13 cellular contexts compared by ENCODE assay signal in the genomic region with DNA sequence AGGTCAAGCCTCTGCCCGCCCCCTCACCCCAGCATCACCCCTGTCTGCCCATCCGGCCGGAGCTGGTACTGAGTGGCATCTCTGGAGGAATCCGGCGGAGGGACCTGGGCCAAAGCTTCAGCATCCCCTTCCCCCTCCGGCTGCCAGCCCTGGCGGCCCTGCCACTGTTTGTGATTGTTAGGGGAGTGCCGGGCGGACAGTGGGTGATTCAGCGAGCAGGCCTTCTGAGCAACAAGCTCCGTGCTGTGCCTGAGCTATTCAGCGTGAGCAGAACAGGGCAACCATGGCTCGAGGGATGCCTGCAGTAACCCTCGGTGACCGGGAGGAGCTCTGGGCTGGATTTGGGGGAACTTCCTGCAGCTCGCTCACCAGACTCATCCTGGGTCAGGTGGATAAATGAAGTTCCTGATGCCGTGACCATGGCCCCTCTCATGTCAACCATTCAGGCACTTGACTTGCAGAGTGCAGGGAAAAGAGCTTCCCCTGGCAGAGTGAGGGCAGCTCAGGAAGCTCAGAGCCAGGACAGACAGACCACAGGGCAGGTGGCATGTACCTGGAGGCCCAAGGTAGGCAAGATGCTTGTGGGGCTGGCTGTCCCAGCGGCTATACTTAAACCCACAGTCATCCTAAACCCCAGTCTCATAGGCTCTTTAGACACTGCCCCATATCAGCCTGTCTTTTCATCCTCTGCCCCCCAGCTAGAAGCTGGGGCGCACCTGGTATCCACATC. TPM values are rescaled to one million over a fixed set of nuclear protein-coding genes. Genes with fewer than 3 reads are reported as not detected.
DNase-seq lines count a peak whose midpoint lies in the region; ATAC-seq, FAIRE-seq and TF ChIP-seq lines count a peak whose summit lies in the region.
"Had no signal": no experiment of that assay in that cellular context is flagged by ENCODE, and none has a peak within 500 bp of the region (broad histone marks: within the 10 kb centered on the region; RNA-seq: fewer than 3 reads in every experiment).

No MANE protein-coding gene starts in this region.

- no peak for DNase-seq in AG10803 (ENCODE audit: low read depth)
- peak in 2 of 3 donors; percentile 43 to 44 for DNase-seq in Peyer's patch
- no peak for DNase-seq in H1 (ENCODE audit: low read depth in 1 of 2, low spot score in 2 of 2)
- peak in 55 of 56 donors; percentile 22 to 99 (median 92) for DNase-seq in nucleus accumbens (lab: John Stamatoyannopoulos, UW)
- no peak for DNase-seq in NCI-H1105 treated with DMSO at 0.1 percent for 48 hours (lab: John Stamatoyannopoulos, UW)
- DNase-seq in activated CD8-positive, alpha-beta memory T cell treated with anti-CD3 and anti-CD28 coated beads, Interleukin-2, amount 50 U/mL, for 48 hours, result no peak
- DNase-seq: activated CD4-positive, alpha-beta T cell treated with anti-CD3 and anti-CD28 coated beads for 48 hours; left lung; upper lobe of right lung had no signal

- no peak overlapping the region for H2AK5ac ChIP-seq in H1 (ENCODE audit: low read depth, low read length)

- no peak for TF ChIP-seq EP300 in H1 (IDR thresholded peaks at IDR 0.05; ENCODE audit: borderline replicate concordance in 1 of 2, low read depth in 2 of 2, low read length in 2 of 2)

- H3K27me3 ChIP-seq in Peyer's patch (no peaks in the 10 kb centered on the region), H1 (replicated peaks in 1 of 4; ENCODE audit: control insufficient read depth in 3 of 4, extremely low read depth in 1 of 4, insufficient read depth in 3 of 4, low read length in 3 of 4) (no peaks in the 10 kb centered on the region)
- H3K27me3 ChIP-seq: upper lobe of right lung had no signal

- H4K20me1 ChIP-seq in H1 (replicated peaks in 1 of 2; ENCODE audit: control insufficient read depth in 1 of 2, insufficient read depth in 2 of 2, low read length in 2 of 2), result no peaks in the 10 kb centered on the region

- H3K23me2 ChIP-seq in H1 (ENCODE audit: low read depth, low read length), result no peaks in the 10 kb centered on the region; the same call in 1 of the 2 replicates

- no peak for TF ChIP-seq RAD21 in H1 (IDR thresholded peaks at IDR 0.05 in 1 of 2, conservative IDR thresholded peaks at IDR 0.05 in 1 of 2; ENCODE audit: low read depth in 2 of 2, low read length in 2 of 2)

- H2BK120ac ChIP-seq in H1 (replicated peaks; ENCODE audit: low read depth, low read length), result no peak overlapping the region

- POLR2A ChIA-PET in H1 (lab: Charles Lee; ENCODE audit: partially characterized antibody), result interaction anchor here (0.9 to 1.7 kb wide), 4 partner anchors 9 to 17 kb away, joined by 3 to 7 read pairs (median 3); no protein-coding TSS in a partner anchor

- H3K27ac ChIP-seq in Peyer's patch, result peak overlapping the region in 3 of 4 donors; percentile 73 to 92 (median 82)
- H3K27ac ChIP-seq in H1 (ENCODE audit: low read depth, low read length), result no peak overlapping the region
- H3K27ac ChIP-seq: KMS-11, left lung, upper lobe of right lung had no signal

- no peak overlapping the region for H2BK5ac ChIP-seq in H1 (ENCODE audit: low read depth, low read length)

- H2AFZ ChIP-seq in H1 (ENCODE audit: low read length), result no peak overlapping the region

- TF ChIP-seq CTCF in AG10803 (conservative IDR thresholded peaks at IDR 0.05; ENCODE audit: low read length), result peak; percentile 10; the same call in 1 of the 2 replicates
- no peak for TF ChIP-seq CTCF in Peyer's patch (IDR thresholded peaks at IDR 0.05)
- peak in 1 of 3 experiments; percentile 16; a peak in 1 of 4 replicates for TF ChIP-seq CTCF in H1 (IDR thresholded peaks at IDR 0.05; ENCODE audit: control extremely low read depth in 1 of 3, insufficient read depth in 1 of 3, low read depth in 1 of 3, low read length in 3 of 3)

- H4K8ac ChIP-seq in H1 (ENCODE audit: extremely low read depth, insufficient read depth, low read length), result no peak overlapping the region

- no peak overlapping the region for H3K4me3 ChIP-seq in AG10803 (ENCODE audit: low read length)
- H3K4me3 ChIP-seq in Peyer's patch, result no peak overlapping the region
- H3K4me3 ChIP-seq in H1 (ENCODE audit: extremely low read depth in 1 of 4, insufficient read depth in 2 of 4, low read depth in 3 of 4, low read length in 4 of 4), result no peak overlapping the region
- H3K4me3 ChIP-seq: left lung, upper lobe of right lung had no signal

- no peaks in the 10 kb centered on the region for H3K79me2 ChIP-seq in H1 (ENCODE audit: control insufficient read depth in 1 of 2, insufficient read depth in 2 of 2, low read length in 2 of 2)

- no peak for FAIRE-seq in H1 (lab: Jason Lieb, UNC)
- FAIRE-seq: colon had no signal

- no peak overlapping the region for H3K9ac ChIP-seq in H1 (replicated peaks in 1 of 4; ENCODE audit: extremely low read depth in 1 of 4, low read depth in 3 of 4, low read length in 3 of 4)
- H3K9ac ChIP-seq: KMS-11 had no signal

- 0 out of 2 replicates have a peak overlapping the region, but pooled peaks have one; percentile 13 for H2BK20ac ChIP-seq in H1 (ENCODE audit: low read length)

- H2BK12ac ChIP-seq in H1 (ENCODE audit: low read depth, low read length), result no peak overlapping the region

- 63% methylated on average over 14 of the region's 19 CpGs; no CpG with 5 or more reads in 1 of the 2 experiments for WGBS in H1 (ENCODE audit: extremely low coverage in 1 of 2, insufficient coverage in 1 of 2, insufficient read length in 1 of 2, insufficient replicate concordance in 2 of 2, low coverage in 1 of 2, low lambda C conversion rate in 2 of 2, missing lambda C conversion rate in 1 of 2), 2 experiments

- no peak overlapping the region for H3K4ac ChIP-seq in H1 (replicated peaks; ENCODE audit: insufficient read length, low read depth, low read length)

- H3K36me3 ChIP-seq in Peyer's patch, result peaks cover 0 to 5% (median 0%) of the 10 kb centered on the region in 3 donors
- H3K36me3 ChIP-seq in H1 (ENCODE audit: control insufficient read depth in 2 of 4, insufficient read depth in 4 of 4, low read length in 3 of 4), result no peaks in the 10 kb centered on the region
- H3K36me3 ChIP-seq: left lung, upper lobe of right lung had no signal

- H4K5ac ChIP-seq in H1 (ENCODE audit: insufficient read length, low read depth, low read length), result no peak overlapping the region

- 0 out of 2 replicates have a peak overlapping the region, but pooled peaks have one; percentile 46 for H2BK15ac ChIP-seq in H1 (ENCODE audit: low read length)

- TF ChIP-seq POLR2A in Peyer's patch (IDR thresholded peaks at IDR 0.05) (no peak), H1 (IDR thresholded peaks at IDR 0.05; ENCODE audit: control extremely low read depth in 1 of 2, low read depth in 2 of 2, low read length in 2 of 2) (no peak)

- H3K4me1 ChIP-seq in Peyer's patch (peaks cover 0 to 18% (median 3%) of the 10 kb centered on the region in 4 donors), H1 (replicated peaks in 1 of 4; ENCODE audit: control insufficient read depth in 3 of 4, insufficient read depth in 4 of 4, low read length in 3 of 4) (peaks cover under 1 to 5% (median 2%) of the 10 kb centered on the region in 4 experiments; a peak in 5 of 7 replicates)
- H3K4me1 ChIP-seq: left lung, upper lobe of right lung had no signal

- peak overlapping the region; percentile 46 for H4K91ac ChIP-seq in H1 (replicated peaks; ENCODE audit: insufficient read length, low read length)

- ATAC-seq in GM21447 (IDR thresholded peaks at IDR 0.05; ENCODE audit: unreplicated experiment) (no peak), GM19455 (IDR thresholded peaks at IDR 0.05; ENCODE audit: unreplicated experiment) (no peak)
- ATAC-seq: left lung, upper lobe of right lung had no signal

- no peak overlapping the region for H3K4me2 ChIP-seq in H1 (ENCODE audit: insufficient read depth in 1 of 2, low read depth in 2 of 2, low read length in 2 of 2)
- H3K4me2 ChIP-seq: KMS-11 had no signal

- no peaks in the 10 kb centered on the region for H3K79me1 ChIP-seq in H1 (ENCODE audit: low read depth, low read length)

- no peak overlapping the region for H3K14ac ChIP-seq in H1 (ENCODE audit: insufficient read length)

- no peak overlapping the region for H3K23ac ChIP-seq in H1 (ENCODE audit: insufficient read length)

- no peak overlapping the region for H3K56ac ChIP-seq in H1 (replicated peaks; ENCODE audit: insufficient read length, low read depth, low read length)

- CTCF ChIA-PET in H1 (lab: Charles Lee; ENCODE audit: partially characterized antibody), result interaction anchor here (0.6 to 32.9 kb wide), 23 partner anchors 5 to 343 kb away, joined by 3 to 576 read pairs (median 5); a partner anchor contains a TSS

- peaks cover 0 to 8% (median 4%) of the 10 kb centered on the region in 4 donors for H3K9me3 ChIP-seq in Peyer's patch
- H3K9me3 ChIP-seq in H1 (ENCODE audit: insufficient read depth in 2 of 2, low read depth in 1 of 2, low read length in 1 of 2), result peaks cover 8 to 12% of the 10 kb centered on the region in 2 experiments

- no peak overlapping the region for H3K18ac ChIP-seq in H1 (ENCODE audit: extremely low read depth, low read length)

RNA-seq across cellular contexts. Expression of a gene that starts 24.3 kb away (rescaled TPM):
- 10 to 100 TPM; 13.7 to 78.4 (median 22.5) TPM for total RNA-seq in Peyer's patch
- total RNA-seq in H1 (2021; fragmentation: NEBNext Ultra II Directional; extraction: Animal tissue kit (Norgen Biotek cat#: 25700)), result 1.6 and 2.3 TPM in 2 replicates
- 1.5 and 2.1 TPM in 2 replicates for polyA plus RNA-seq in H1 (2011; rRNA removed)
- polyA plus RNA-seq in H1 (2011; cell fraction: cytosol; rRNA removed), result 2.5 TPM
- 2.5 TPM for polyA plus RNA-seq in H1 (2011; cell fraction: nucleus; rRNA removed)
- polyA plus RNA-seq in H1 (2012, experiment 1 of 2), result 3.8 to 4.3 TPM (median 4.0 TPM) in 4 replicates
- polyA plus RNA-seq in H1 (2012, experiment 2 of 2), result 0.72 TPM
- 1.6 TPM for polyA plus RNA-seq in H1 (2013, experiment 1 of 2)
- polyA plus RNA-seq in H1 (2013, experiment 2 of 2), result 1.2 TPM
- 2.0 and 3.0 TPM in 2 replicates for polyA minus RNA-seq in H1 (2011; rRNA and poly(A)+ RNA removed)
- 1.8 TPM for polyA minus RNA-seq in H1 (2011; cell fraction: cytosol; rRNA and poly(A)+ RNA removed)
- 3.1 TPM for polyA minus RNA-seq in H1 (2011; cell fraction: nucleus; rRNA and poly(A)+ RNA removed)

RNA-seq across cellular contexts. Expression of a gene that starts 49.6 kb away (rescaled TPM):
- total RNA-seq in Peyer's patch, result 10 to 100 TPM in 3 of 4 donors, 1 to 10 TPM in 1; 6.6 to 36.9 (median 24.7) TPM
- total RNA-seq in H1 (2021; fragmentation: NEBNext Ultra II Directional; extraction: Animal tissue kit (Norgen Biotek cat#: 25700)), result 1.6 and 2.1 TPM in 2 replicates
- 2.5 and 3.0 TPM in 2 replicates for polyA plus RNA-seq in H1 (2011; rRNA removed)
- polyA plus RNA-seq in H1 (2011; cell fraction: cytosol; rRNA removed), result 0.93 TPM
- polyA plus RNA-seq in H1 (2011; cell fraction: nucleus; rRNA removed), result 3.6 TPM
- polyA plus RNA-seq in H1 (2012, experiment 1 of 2), result 1.4 to 3.3 TPM (median 2.5 TPM) in 4 replicates
- polyA plus RNA-seq in H1 (2012, experiment 2 of 2), result 2.0 TPM
- polyA plus RNA-seq in H1 (2013, experiment 1 of 2), result 2.5 TPM
- polyA plus RNA-seq in H1 (2013, experiment 2 of 2), result 3.8 TPM
- polyA minus RNA-seq in H1 (2011; rRNA and poly(A)+ RNA removed), result 2.4 and 4.4 TPM in 2 replicates
- 1.4 TPM for polyA minus RNA-seq in H1 (2011; cell fraction: cytosol; rRNA and poly(A)+ RNA removed)
- 0.90 TPM for polyA minus RNA-seq in H1 (2011; cell fraction: nucleus; rRNA and poly(A)+ RNA removed)

RNA-seq across cellular contexts. Expression of a gene that starts 58.3 kb away (rescaled TPM):
- 10 to 100 TPM; 13.7 to 33.8 (median 23.8) TPM for total RNA-seq in Peyer's patch
- 114 and 123 TPM in 2 replicates for total RNA-seq in H1 (2021; fragmentation: NEBNext Ultra II Directional; extraction: Animal tissue kit (Norgen Biotek cat#: 25700))
- 56.9 and 67.1 TPM in 2 replicates for polyA plus RNA-seq in H1 (2011; rRNA removed)
- polyA plus RNA-seq in H1 (2011; cell fraction: cytosol; rRNA removed), result 71.6 TPM
- polyA plus RNA-seq in H1 (2011; cell fraction: nucleus; rRNA removed), result 55.1 TPM
- 53.4 to 71.3 TPM (median 68.7 TPM) in 4 replicates for polyA plus RNA-seq in H1 (2012, experiment 1 of 2)
- 20.0 TPM for polyA plus RNA-seq in H1 (2012, experiment 2 of 2)
- 57.0 TPM for polyA plus RNA-seq in H1 (2013, experiment 1 of 2)
- polyA plus RNA-seq in H1 (2013, experiment 2 of 2), result 51.1 TPM
- polyA minus RNA-seq in H1 (2011; rRNA and poly(A)+ RNA removed), result 241 and 313 TPM in 2 replicates
- polyA minus RNA-seq in H1 (2011; cell fraction: cytosol; rRNA and poly(A)+ RNA removed), result 85.3 TPM
- 121 TPM for polyA minus RNA-seq in H1 (2011; cell fraction: nucleus; rRNA and poly(A)+ RNA removed)

Comparison
In these comparisons a context has a peak if more than half of its experiments do, and no peak if none do; other contexts are left out.
1. DNase-seq: peak in Peyer's patch (2 of 3) and nucleus accumbens (55 of 56); none in AG10803 (single experiment), H1 (0 of 2), NCI-H1105 treated with DMSO at 0.1 percent for 48 hours (single experiment) and activated CD8-positive, alpha-beta memory T cell treated with anti-CD3 and anti-CD28 coated beads, Interleukin-2, amount 50 U/mL, for 48 hours (single experiment).